ENCODE assay signal across 6 cellular contexts in the genomic region with DNA sequence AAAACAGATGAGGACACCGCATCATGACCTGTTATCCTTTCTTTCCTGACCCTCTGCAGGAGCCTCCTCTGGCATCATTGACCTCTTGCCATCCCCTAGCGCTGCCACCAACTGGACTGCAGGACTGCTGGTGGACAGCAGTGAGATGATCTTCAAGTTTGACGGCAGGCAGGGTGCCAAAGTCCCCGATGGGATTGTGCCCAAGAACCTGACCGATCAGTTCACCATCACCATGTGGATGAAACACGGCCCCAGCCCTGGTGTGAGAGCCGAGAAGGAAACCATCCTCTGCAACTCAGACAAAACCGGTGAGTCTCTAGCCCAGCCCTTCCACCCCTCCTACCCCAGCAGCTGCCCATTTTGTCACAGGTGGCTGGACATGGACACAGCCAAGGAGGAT.
"Had no signal": no experiment of that assay in that cellular context is flagged by ENCODE, and none has a peak within 500 bp of the region (broad histone marks: within the 10 kb centered on the region; RNA-seq: fewer than 3 reads in every experiment).

No MANE protein-coding gene starts in this region.

- H3K27ac ChIP-seq: HL-60 had no signal

- H3K4me3 ChIP-seq: GM23338, K562 had no signal

- ATAC-seq: GM23338, HepG2, K562 had no signal

- DNase-seq: H9, HCEC 1CT had no signal
